20 cellular contexts compared by ENCODE assay signal in genomic region chr15:62999178-62999577, GRCh38. TPM values are rescaled to one million over a fixed set of nuclear protein-coding genes. Genes with fewer than 3 reads are reported as not detected.
DNase-seq lines count a peak whose midpoint lies in the region; ATAC-seq and TF ChIP-seq lines count a peak whose summit lies in the region.
"Had no signal": no experiment of that assay in that cellular context is flagged by ENCODE, and none has a peak within 500 bp of the region (broad histone marks: within the 10 kb centered on the region; RNA-seq: fewer than 3 reads in every experiment).

No MANE protein-coding gene starts in this region.

- H3K27me3 ChIP-seq in left ventricle myocardium inferior (ENCODE audit: low read depth) (no peaks in the 10 kb centered on the region), hepatocyte (no peaks in the 10 kb centered on the region), smooth muscle cell (ENCODE audit: low read depth) (no peaks in the 10 kb centered on the region)
- no peaks in the 10 kb centered on the region for H3K27me3 ChIP-seq in naive thymus-derived CD4-positive, alpha-beta T cell (ENCODE audit: control insufficient read depth in 2 of 2, insufficient read depth in 2 of 2, low read length in 2 of 2)
- H3K27me3 ChIP-seq: BE2C had no signal

- H3K4me3 ChIP-seq in left ventricle myocardium inferior (no peak overlapping the region), hepatocyte (no peak overlapping the region), smooth muscle cell (no peak overlapping the region)
- no peak overlapping the region for H3K4me3 ChIP-seq in naive thymus-derived CD4-positive, alpha-beta T cell (ENCODE audit: low read length)

- H3K27ac Mint-ChIP-seq in nephron: peak overlapping the region; percentile 33 to 84 (median 47)
- no peak overlapping the region for H3K27ac Mint-ChIP-seq in naive thymus-derived CD4-positive, alpha-beta T cell
- H3K27ac Mint-ChIP-seq: CD4-positive, CD25-positive, alpha-beta regulatory T cell; H9 had no signal

- H3K36me3 ChIP-seq in left ventricle myocardium inferior (no peaks in the 10 kb centered on the region), hepatocyte (replicated peaks; ENCODE audit: insufficient read depth, low read depth) (no peaks in the 10 kb centered on the region), smooth muscle cell (ENCODE audit: low read depth) (no peaks in the 10 kb centered on the region)
- H3K36me3 ChIP-seq in naive thymus-derived CD4-positive, alpha-beta T cell (ENCODE audit: control insufficient read depth in 2 of 3, insufficient read depth in 3 of 3, low read length in 3 of 3): no peaks in the 10 kb centered on the region
- H3K36me3 ChIP-seq: BE2C had no signal

- H3K4me1 Mint-ChIP-seq in nephron: peaks cover 24% of the 10 kb centered on the region
- H3K4me1 Mint-ChIP-seq in naive thymus-derived CD4-positive, alpha-beta T cell: no peaks in the 10 kb centered on the region
- H3K4me1 Mint-ChIP-seq: CD4-positive, CD25-positive, alpha-beta regulatory T cell had no signal

- H4K20me1 ChIP-seq in hepatocyte (ENCODE audit: insufficient read depth, poor library complexity, severe bottlenecking) (no peaks in the 10 kb centered on the region), smooth muscle cell (ENCODE audit: low read depth) (no peaks in the 10 kb centered on the region)

- no peak for ATAC-seq in left ventricle myocardium superior
- no peak for ATAC-seq in GM21526 (IDR thresholded peaks at IDR 0.05; ENCODE audit: low FRiP score, unreplicated experiment)
- ATAC-seq in naive thymus-derived CD4-positive, alpha-beta T cell: no peak

- H3K27ac ChIP-seq in left ventricle myocardium inferior (replicated peaks) (peak overlapping the region; percentile 80), hepatocyte (peak overlapping the region; percentile 75), smooth muscle cell (ENCODE audit: low read depth) (peak overlapping the region; percentile 54)
- no peak overlapping the region for H3K27ac ChIP-seq in naive thymus-derived CD4-positive, alpha-beta T cell (ENCODE audit: low read depth, low read length)
- H3K27ac ChIP-seq: KMS-11 had no signal

- H3K9me3 ChIP-seq in left ventricle myocardium inferior (replicated peaks): no peaks in the 10 kb centered on the region
- no peaks in the 10 kb centered on the region for H3K9me3 ChIP-seq in hepatocyte (ENCODE audit: low read depth)
- H3K9me3 ChIP-seq in smooth muscle cell (replicated peaks; ENCODE audit: low read depth): no peaks in the 10 kb centered on the region
- no peaks in the 10 kb centered on the region for H3K9me3 ChIP-seq in naive thymus-derived CD4-positive, alpha-beta T cell (ENCODE audit: control insufficient read depth in 2 of 3, low read length in 3 of 3)
- H3K9me3 ChIP-seq: BE2C had no signal

- H3K4me1 ChIP-seq in left ventricle myocardium inferior: peaks cover 31% of the 10 kb centered on the region
- H3K4me1 ChIP-seq in hepatocyte (ENCODE audit: insufficient read depth): peaks cover 20% of the 10 kb centered on the region
- H3K4me1 ChIP-seq in smooth muscle cell (ENCODE audit: low read depth): peaks cover 30% of the 10 kb centered on the region
- no peaks in the 10 kb centered on the region for H3K4me1 ChIP-seq in naive thymus-derived CD4-positive, alpha-beta T cell (ENCODE audit: control insufficient read depth in 2 of 2, insufficient read depth in 2 of 2, low read length in 2 of 2)

- POLR2A ChIA-PET in naive thymus-derived CD4-positive, alpha-beta T cell (lab: Charles Lee): no interaction called here

- no peak overlapping the region for H3K4me3 Mint-ChIP-seq in nephron
- no peak overlapping the region for H3K4me3 Mint-ChIP-seq in naive thymus-derived CD4-positive, alpha-beta T cell
- H3K4me3 Mint-ChIP-seq: CD4-positive, CD25-positive, alpha-beta regulatory T cell; H9 had no signal

- intact Hi-C loops in left ventricle myocardium inferior (cut with micrococcal nuclease): no loop called here
- intact Hi-C loops in left ventricle myocardium superior (cut with micrococcal nuclease): no loop called here
- intact Hi-C loops in naive thymus-derived CD4-positive, alpha-beta T cell (cut with micrococcal nuclease): no loop called here

- no peaks in the 10 kb centered on the region for H3K9me2 ChIP-seq in hepatocyte (replicated peaks; ENCODE audit: insufficient read depth)

- no peaks in the 10 kb centered on the region for H3F3A ChIP-seq in smooth muscle cell (ENCODE audit: low read depth)

- in situ Hi-C loops in G401 (cut with HindIII; ENCODE audit: low sequenced_read_pairs): no loop called here

- no peak for TF ChIP-seq CTCF in left ventricle myocardium inferior (IDR thresholded peaks at IDR 0.05; ENCODE audit: borderline replicate concordance)
- TF ChIP-seq CTCF in hepatocyte (IDR thresholded peaks at IDR 0.05; ENCODE audit: poor library complexity): no peak
- no peak for TF ChIP-seq CTCF in nephron (IDR thresholded peaks at IDR 0.05; ENCODE audit: unreplicated experiment in 3 of 3)
- no peak for TF ChIP-seq CTCF in smooth muscle cell (IDR thresholded peaks at IDR 0.05; ENCODE audit: borderline replicate concordance, insufficient read depth, poor library complexity, severe bottlenecking)

- H2AFZ ChIP-seq in hepatocyte (peak overlapping the region; percentile 14), smooth muscle cell (ENCODE audit: low read depth) (peak overlapping the region; percentile 32)

- DNase-seq in left ventricle myocardium inferior (no peak), left ventricle myocardium superior (no peak), hepatocyte (ENCODE audit: low spot score) (no peak), smooth muscle cell (lab: John Stamatoyannopoulos, UW; ENCODE audit: unreplicated experiment) (no peak), G401 (ENCODE audit: low spot score) (no peak)
- no peak for DNase-seq in naive thymus-derived CD4-positive, alpha-beta T cell
- DNase-seq: BE2C; Calu3; CD4-positive, CD25-positive, alpha-beta regulatory T cell; DMS53; H9; NCI-H1417 treated with DMSO at 0.1 percent for 48 hours; NCI-H187 treated with DMSO at 0.1 percent for 48 hours; NCI-H2227 treated with DMSO at 0.1 percent for 48 hours; NCI-H510A treated with DMSO at 0.1 percent for 48 hours; NCI-H774; SIG-M5 had no signal

- H3K79me2 ChIP-seq in hepatocyte: no peaks in the 10 kb centered on the region
- no peaks in the 10 kb centered on the region for H3K79me2 ChIP-seq in smooth muscle cell (ENCODE audit: low read depth)

- CTCF ChIA-PET in naive thymus-derived CD4-positive, alpha-beta T cell (lab: Charles Lee): no interaction called here

- H3K4me2 ChIP-seq in hepatocyte: no peak overlapping the region
- no peak overlapping the region for H3K4me2 ChIP-seq in smooth muscle cell
- H3K4me2 ChIP-seq: KMS-11 had no signal

- no peaks in the 10 kb centered on the region for H3K9me3 Mint-ChIP-seq in nephron
- no peaks in the 10 kb centered on the region for H3K9me3 Mint-ChIP-seq in naive thymus-derived CD4-positive, alpha-beta T cell
- H3K9me3 Mint-ChIP-seq: CD4-positive, CD25-positive, alpha-beta regulatory T cell; H9 had no signal

- no peaks in the 10 kb centered on the region for H3K36me3 Mint-ChIP-seq in nephron (ENCODE audit: low read depth)
- H3K36me3 Mint-ChIP-seq in naive thymus-derived CD4-positive, alpha-beta T cell: no peaks in the 10 kb centered on the region
- H3K36me3 Mint-ChIP-seq: CD4-positive, CD25-positive, alpha-beta regulatory T cell had no signal

- WGBS in hepatocyte (ENCODE audit: low lambda C conversion rate, missing lambda C conversion rate): 79% methylated on average over 4 of the region's 4 CpGs
- WGBS in smooth muscle cell (ENCODE audit: low lambda C conversion rate): 94% methylated on average over 4 of the region's 4 CpGs

- H3K9ac ChIP-seq in smooth muscle cell (ENCODE audit: low read depth): no peak overlapping the region
- H3K9ac ChIP-seq: KMS-11 had no signal

- H3K27me3 Mint-ChIP-seq in nephron (ENCODE audit: low read depth): no peaks in the 10 kb centered on the region
- H3K27me3 Mint-ChIP-seq in naive thymus-derived CD4-positive, alpha-beta T cell: peaks cover 0 to 14% (median 0%) of the 10 kb centered on the region in 5 donors

RNA-seq across cellular contexts. Expression of gene TPM1, which starts 43.4 kb away (rescaled TPM):
- total RNA-seq in left ventricle myocardium inferior (12,604 TPM), left ventricle myocardium superior (14,056 TPM), hepatocyte (283 and 291 TPM in 2 replicates), smooth muscle cell (1,694 and 1,869 TPM in 2 replicates)
- polyA plus RNA-seq in hepatocyte (353 and 477 TPM in 2 replicates), smooth muscle cell (1,915 and 2,406 TPM in 2 replicates)
- total RNA-seq in G401 (2014; rRNA removed; shearing (Covaris generic)): 768 and 828 TPM in 2 replicates
- 10 to 100 TPM in 4 of 5 experiments, 1 to 10 TPM in 1; 6.0 to 24.7 (median 19.2) TPM for total RNA-seq in naive thymus-derived CD4-positive, alpha-beta T cell
- 10 to 100 TPM in 1 of 2 donors, 1 to 10 TPM in 1; 8.6 to 10.9 TPM for polyA plus RNA-seq in naive thymus-derived CD4-positive, alpha-beta T cell

Comparison
In these comparisons a context has a peak if more than half of its experiments do, and no peak if none do; other contexts are left out.
1. H3K27ac Mint-ChIP-seq: peak in nephron (3 of 3); none in naive thymus-derived CD4-positive, alpha-beta T cell (0 of 9).
2. RNA of gene TPM1, which starts 43.4 kb away (total RNA-seq): 14,056 TPM in left ventricle myocardium superior (single experiment), 12,604 TPM in left ventricle myocardium inferior (single experiment), 1,694 to 1,869 TPM in smooth muscle cell, 768 to 828 TPM in G401 and 283 to 291 TPM in hepatocyte; 6.0 to 24.7 TPM in naive thymus-derived CD4-positive, alpha-beta T cell; every median in the first group is over 10 times any median in the second.